Comparison of ENCODE assay signal across 8 cellular contexts in the genomic region with DNA sequence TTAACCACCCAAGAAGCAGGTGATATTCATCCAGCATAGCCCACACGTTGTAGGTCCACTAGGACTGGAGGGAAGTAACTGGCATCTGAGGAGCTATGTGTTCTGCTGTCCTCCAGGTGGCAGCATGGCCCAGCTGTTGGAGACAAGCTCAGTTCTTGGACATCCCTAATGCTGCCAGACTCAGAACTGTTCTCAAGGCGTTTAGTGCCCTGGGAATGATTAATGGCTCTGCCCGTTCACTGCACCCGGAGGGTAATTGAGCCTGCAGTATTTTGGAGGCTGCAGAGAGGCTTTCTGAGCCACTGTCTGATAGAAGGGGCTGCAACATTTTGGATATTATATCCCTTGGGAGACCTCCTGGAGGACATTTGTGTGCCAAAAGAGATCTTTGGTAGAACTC.
DNase-seq lines count a peak whose midpoint lies in the region; ATAC-seq and TF ChIP-seq lines count a peak whose summit lies in the region.

No MANE protein-coding gene starts in this region.

- H3K4me3 Mint-ChIP-seq in GM23338 (no peak overlapping the region; the same call in 2 of the 3 replicates), progenitor cell of endocrine pancreas (ENCODE audit: low read depth) (no peak overlapping the region)
- H3K4me3 Mint-ChIP-seq in activated naive CD8-positive, alpha-beta T cell treated with anti-CD3 and anti-CD28 coated beads, Interleukin-2, amount 10 ng/mL, durations not matched to agents 7 days and 5 days: no peak overlapping the region

- H3K4me1 Mint-ChIP-seq in GM23338 (peaks cover 38% of the 10 kb centered on the region), progenitor cell of endocrine pancreas (ENCODE audit: low read depth) (peaks cover 6% of the 10 kb centered on the region)
- H3K4me1 Mint-ChIP-seq in activated naive CD8-positive, alpha-beta T cell treated with anti-CD3 and anti-CD28 coated beads, Interleukin-2, amount 10 ng/mL, durations not matched to agents 7 days and 5 days: no peaks in the 10 kb centered on the region

- peak; percentile 85 to 98 for TF ChIP-seq CTCF in GM23338 (conservative IDR thresholded peaks at IDR 0.05; ENCODE audit: low read depth in 2 of 2)
- peak; percentile 77 for TF ChIP-seq CTCF in OCI-LY7 (conservative IDR thresholded peaks at IDR 0.05; ENCODE audit: low read length)
- TF ChIP-seq CTCF in heart left ventricle (IDR thresholded peaks at IDR 0.05): peak; percentile 69 to 89 (median 81)
- TF ChIP-seq CTCF in progenitor cell of endocrine pancreas (IDR thresholded peaks at IDR 0.05; ENCODE audit: unreplicated experiment): peak; percentile 92

- H3K9me2 ChIP-seq in GM23338 (ENCODE audit: insufficient read depth) (no peaks in the 10 kb centered on the region), OCI-LY7 (ENCODE audit: insufficient read depth, low read length) (no peaks in the 10 kb centered on the region)

- H3K4me3 ChIP-seq in GM23338 (peak overlapping the region; percentile 29), OCI-LY7 (ENCODE audit: low read depth, low read length, poor library complexity, severe bottlenecking) (no peak overlapping the region), heart left ventricle (no peak overlapping the region)

- peaks cover 13% of the 10 kb centered on the region for H3K27me3 ChIP-seq in GM23338 (ENCODE audit: insufficient read depth)
- peaks cover 0 to 3% (median 0%) of the 10 kb centered on the region in 9 donors for H3K27me3 ChIP-seq in heart left ventricle

- H3K4me1 ChIP-seq in GM23338 (ENCODE audit: insufficient read depth) (peaks cover 37% of the 10 kb centered on the region), OCI-LY7 (ENCODE audit: insufficient read depth, low read length, poor library complexity, severe bottlenecking) (no peaks in the 10 kb centered on the region), heart left ventricle (no peaks in the 10 kb centered on the region)

- H3K27ac ChIP-seq in GM23338 (ENCODE audit: low read depth): no peak overlapping the region
- no peak overlapping the region for H3K27ac ChIP-seq in OCI-LY7 (ENCODE audit: low read depth, low read length, poor library complexity, severe bottlenecking)
- H3K27ac ChIP-seq in heart left ventricle: no peak overlapping the region

- intact Hi-C loops in OCI-LY7 (cut with micrococcal nuclease; ENCODE audit: unreplicated experiment) (loop anchor here (1.0 to 10.0 kb wide), 2 partner anchors 792 to 1089 kb away; no protein-coding TSS in a partner anchor), heart left ventricle (cut with DNase I) (loop anchor here (1.0 to 10.0 kb wide), 22 partner anchors 269 to 1159 kb away; partner anchors contain the start of gene SEMA6D (in 2 of the 10))

- H3K36me3 ChIP-seq in GM23338 (ENCODE audit: insufficient read depth) (no peaks in the 10 kb centered on the region), OCI-LY7 (ENCODE audit: insufficient read depth, low read length) (no peaks in the 10 kb centered on the region), heart left ventricle (no peaks in the 10 kb centered on the region)

- 0 to 1% (median 0%) methylated on average over 4 of the region's 4 CpGs for whole genome bisulfite sequencing in heart left ventricle, 4 donors

- peaks cover 3% of the 10 kb centered on the region for H3K27me3 Mint-ChIP-seq in GM23338 (ENCODE audit: insufficient read depth, low read depth, poor library complexity)
- peaks cover 4% of the 10 kb centered on the region for H3K27me3 Mint-ChIP-seq in activated naive CD8-positive, alpha-beta T cell treated with anti-CD3 and anti-CD28 coated beads, Interleukin-2, amount 10 ng/mL, durations not matched to agents 7 days and 5 days
- peaks cover 17% of the 10 kb centered on the region for H3K27me3 Mint-ChIP-seq in progenitor cell of endocrine pancreas

- H3K9me3 Mint-ChIP-seq in GM23338: no peaks in the 10 kb centered on the region
- H3K9me3 Mint-ChIP-seq in activated naive CD8-positive, alpha-beta T cell treated with anti-CD3 and anti-CD28 coated beads, Interleukin-2, amount 10 ng/mL, durations not matched to agents 7 days and 5 days: no peaks in the 10 kb centered on the region
- H3K9me3 Mint-ChIP-seq in progenitor cell of endocrine pancreas (ENCODE audit: low read depth): no peaks in the 10 kb centered on the region

- no peaks in the 10 kb centered on the region for H3K79me2 ChIP-seq in GM23338 (replicated peaks; ENCODE audit: insufficient read depth)
- H3K79me2 ChIP-seq in OCI-LY7 (ENCODE audit: insufficient read depth, low read depth, low read length): no peaks in the 10 kb centered on the region

- CTCF ChIA-PET in OCI-LY7 (lab: Charles Lee; ENCODE audit: unreplicated experiment): interaction anchor here (0.9 kb wide), 1 partner anchor 1090 kb away, joined by 3 read pairs; no protein-coding TSS in a partner anchor

- H3K27ac Mint-ChIP-seq in GM23338: no peak overlapping the region
- no peak overlapping the region for H3K27ac Mint-ChIP-seq in activated naive CD8-positive, alpha-beta T cell treated with anti-CD3 and anti-CD28 coated beads, Interleukin-2, amount 10 ng/mL, durations not matched to agents 7 days and 5 days
- H3K27ac Mint-ChIP-seq in progenitor cell of endocrine pancreas: no peak overlapping the region

- TF ChIP-seq POLR2A in heart left ventricle (IDR thresholded peaks at IDR 0.05): no peak

- BruUV-seq in OCI-LY7 (replicated peaks; lab: Mats Ljungman, UMichigan): no TSS peak

- DNase-seq in ELR (ENCODE audit: low read depth) (peak; percentile 75), GM23338 (ENCODE audit: low spot score) (peak; percentile 90), LHCN-M2 (ENCODE audit: low read depth) (peak; percentile 52), OCI-LY7 (ENCODE audit: low spot score) (peak; percentile 63), heart left ventricle (peak; percentile 69 to 84 (median 79)), progenitor cell of endocrine pancreas (ENCODE audit: low spot score, unreplicated experiment) (peak; percentile 68)
- peak; percentile 54 for DNase-seq in activated naive CD8-positive, alpha-beta T cell treated with anti-CD3 and anti-CD28 coated beads, Interleukin-2, amount 10 ng/mL, durations not matched to agents 7 days and 5 days

- peak overlapping the region; percentile 59 for H3K4me2 ChIP-seq in GM23338
- H3K4me2 ChIP-seq in OCI-LY7 (ENCODE audit: low read length): no peak overlapping the region

- ATAC-seq in GM23338 (peak; percentile 98), heart left ventricle (peak; percentile 73 to 99 (median 96)), GM21526 (IDR thresholded peaks at IDR 0.05; ENCODE audit: low FRiP score, unreplicated experiment) (no peak)
- no peak for ATAC-seq in activated naive CD8-positive, alpha-beta T cell treated with anti-CD3 and anti-CD28 coated beads, Interleukin-2, amount 10 ng/mL, durations not matched to agents 7 days and 5 days (ENCODE audit: low read depth)

- no peaks in the 10 kb centered on the region for H4K20me1 ChIP-seq in GM23338 (replicated peaks; ENCODE audit: insufficient read depth)
- no peaks in the 10 kb centered on the region for H4K20me1 ChIP-seq in OCI-LY7 (ENCODE audit: insufficient read depth, low read length)

- POLR2A ChIA-PET in OCI-LY7 (lab: Charles Lee): interaction anchor here (0.5 to 0.9 kb wide), 4 partner anchors 137 to 788 kb away, joined by 3 to 5 read pairs (median 3); no protein-coding TSS in a partner anchor
- POLR2A ChIA-PET in activated naive CD8-positive, alpha-beta T cell treated with anti-CD3 and anti-CD28 coated beads, Interleukin-2, amount 10 ng/mL, durations not matched to agents 7 days and 5 days (lab: Charles Lee): no interaction called here

- H2AFZ ChIP-seq in GM23338 (no peak overlapping the region), OCI-LY7 (ENCODE audit: low read length) (no peak overlapping the region)

- H3K9me3 ChIP-seq in OCI-LY7 (ENCODE audit: low read length) (no peaks in the 10 kb centered on the region), heart left ventricle (no peaks in the 10 kb centered on the region)

- H3K36me3 Mint-ChIP-seq in GM23338 (ENCODE audit: low read depth) (no peaks in the 10 kb centered on the region), progenitor cell of endocrine pancreas (ENCODE audit: insufficient read depth) (no peaks in the 10 kb centered on the region)
- no peaks in the 10 kb centered on the region for H3K36me3 Mint-ChIP-seq in activated naive CD8-positive, alpha-beta T cell treated with anti-CD3 and anti-CD28 coated beads, Interleukin-2, amount 10 ng/mL, durations not matched to agents 7 days and 5 days

- H3F3A ChIP-seq in GM23338 (replicated peaks; ENCODE audit: low read depth): no peaks in the 10 kb centered on the region

Comparison
In these comparisons a context has a peak if more than half of its experiments do, and no peak if none do; other contexts are left out.
1. ATAC-seq: peak in GM23338 (single experiment) and heart left ventricle (4 of 4); none in activated naive CD8-positive, alpha-beta T cell treated with anti-CD3 and anti-CD28 coated beads, Interleukin-2, amount 10 ng/mL, durations not matched to agents 7 days and 5 days (single experiment) and GM21526 (single experiment).
2. Peak in every context shown above with its lines, with median percentiles within 50 percentile points of each other: DNase-seq and CTCF ChIP-seq.